ENCODE assay signal across 31 cellular contexts in the genomic region with DNA sequence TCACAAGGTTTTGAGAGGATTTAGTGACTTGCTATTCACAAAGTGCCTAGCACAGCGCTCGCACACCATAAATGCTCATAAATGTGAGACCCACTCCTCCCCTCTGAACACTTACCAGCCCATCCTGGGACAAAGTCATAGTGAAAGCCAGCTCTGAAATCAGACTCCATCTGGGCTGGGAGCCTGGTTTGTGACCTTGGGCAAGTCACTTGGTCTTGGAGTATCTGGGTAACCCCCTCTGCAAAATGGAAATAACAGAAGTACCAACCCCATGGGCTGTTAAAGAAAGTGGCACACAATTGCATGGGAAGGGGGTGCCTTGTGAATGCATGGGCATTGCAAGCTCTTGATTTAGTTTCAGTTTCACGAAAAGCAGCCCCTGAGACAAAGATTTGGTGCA.
"Had no signal": no experiment of that assay in that cellular context is flagged by ENCODE, and none has a peak within 500 bp of the region (broad histone marks: within the 10 kb centered on the region; RNA-seq: fewer than 3 reads in every experiment).

No MANE protein-coding gene starts in this region.

- H3K9me3 ChIP-seq: ascending aorta, body of pancreas had no signal

- H3K36me3 Mint-ChIP-seq: activated naive CD4-positive, alpha-beta T cell treated with anti-CD3 and anti-CD28 coated beads, Interleukin-2, amount 50 U/mL, for 72 hours; T-cell had no signal

- H3K4me1 ChIP-seq: ascending aorta, body of pancreas had no signal

- H3K9ac ChIP-seq: KMS-11 had no signal

- H3K4me3 ChIP-seq: ascending aorta, body of pancreas, SK-N-MC had no signal

- H3K4me3 Mint-ChIP-seq: activated B cell treated with CpG ODN at 0.5 μM for 24 hours; activated CD4-positive, alpha-beta memory T cell treated with anti-CD3 and anti-CD28 coated beads, Interleukin-2, amount 10 ng/mL, durations not matched to agents 7 days and 5 days; activated naive CD8-positive, alpha-beta T cell treated with anti-CD3 and anti-CD28 coated beads, Interleukin-2, amount 50 U/mL, for 24 hours; activated T-cell treated with anti-CD3 and anti-CD28 coated beads, Interleukin-2, amount 50 U/mL, for 4 hours; T-cell had no signal

- H3K27ac ChIP-seq: ascending aorta, body of pancreas, KMS-11, SK-N-MC had no signal

- ATAC-seq: activated naive CD4-positive, alpha-beta T cell treated with anti-CD3 and anti-CD28 coated beads, Interleukin-2, amount 50 U/mL, for 72 hours; activated naive CD8-positive, alpha-beta T cell treated with anti-CD3 and anti-CD28 coated beads, Interleukin-2, amount 50 U/mL, for 24 hours; activated T-cell treated with anti-CD3 and anti-CD28 coated beads, Interleukin-2, amount 50 U/mL, for 4 hours; body of pancreas; Panc1; Right ventricle myocardium inferior; T-cell had no signal

- DNase-seq: activated B cell treated with CpG ODN at 0.5 μM for 24 hours; activated CD4-positive, alpha-beta T cell treated with anti-CD3 and anti-CD28 coated beads, Interleukin-2, amount 50 U/mL, for 1 hour; activated effector memory CD4-positive, alpha-beta T cell treated with anti-CD3 and anti-CD28 coated beads, Interleukin-2, amount 50 U/mL, for 16 hours; activated naive CD4-positive, alpha-beta T cell treated with Interleukin-2 at 50 U/mL for 16 hours; activated naive CD8-positive, alpha-beta T cell treated with anti-CD3 and anti-CD28 coated beads, Interleukin-2, amount 50 U/mL, for 24 hours; activated T-cell treated with anti-CD3 and anti-CD28 coated beads, Interleukin-2, amount 50 U/mL, for 4 hours; amniotic stem cell; body of pancreas; central memory CD4-positive, alpha-beta T cell; MV-4-11; NCI-H1092 treated with DMSO at 0.1 percent for 48 hours; NCI-H1417 treated with DMSO at 0.1 percent for 48 hours; NCI-H1694; NCI-H2029; NCI-H2107; NCI-H345; NCI-H510A; NCI-H526 treated with DMSO at 0.1 percent for 48 hours; NK-92 treated with Interleukin-12 subunit alpha and Interleukin-12 subunit beta, amount 100 ng/mL, for 24 hours; OCI-M1; RPMI8226; T-cell; T-helper 2 cell; T1000 had no signal

- H3K36me3 ChIP-seq: ascending aorta had no signal

- H3K9me3 Mint-ChIP-seq: activated B cell treated with CpG ODN at 0.5 μM for 24 hours; activated CD4-positive, alpha-beta memory T cell treated with anti-CD3 and anti-CD28 coated beads, Interleukin-2, amount 10 ng/mL, durations not matched to agents 7 days and 5 days; activated naive CD4-positive, alpha-beta T cell treated with anti-CD3 and anti-CD28 coated beads, Interleukin-2, amount 50 U/mL, for 72 hours; activated naive CD8-positive, alpha-beta T cell treated with anti-CD3 and anti-CD28 coated beads, Interleukin-2, amount 50 U/mL, for 24 hours; activated T-cell treated with anti-CD3 and anti-CD28 coated beads, Interleukin-2, amount 50 U/mL, for 4 hours; T-cell had no signal

- H3K27me3 ChIP-seq: ascending aorta, body of pancreas had no signal

- H3K4me2 ChIP-seq: KMS-11 had no signal

- H3K27ac Mint-ChIP-seq: activated B cell treated with CpG ODN at 0.5 μM for 24 hours; activated CD4-positive, alpha-beta memory T cell treated with anti-CD3 and anti-CD28 coated beads, Interleukin-2, amount 10 ng/mL, durations not matched to agents 7 days and 5 days; activated naive CD4-positive, alpha-beta T cell treated with anti-CD3 and anti-CD28 coated beads, Interleukin-2, amount 50 U/mL, for 72 hours; activated naive CD8-positive, alpha-beta T cell treated with anti-CD3 and anti-CD28 coated beads, Interleukin-2, amount 50 U/mL, for 24 hours; T-cell had no signal

- H3K4me1 Mint-ChIP-seq: activated B cell treated with CpG ODN at 0.5 μM for 24 hours; activated CD4-positive, alpha-beta memory T cell treated with anti-CD3 and anti-CD28 coated beads, Interleukin-2, amount 10 ng/mL, durations not matched to agents 7 days and 5 days had no signal
